ENCODE assay signal across 2 cellular contexts in the genomic region with DNA sequence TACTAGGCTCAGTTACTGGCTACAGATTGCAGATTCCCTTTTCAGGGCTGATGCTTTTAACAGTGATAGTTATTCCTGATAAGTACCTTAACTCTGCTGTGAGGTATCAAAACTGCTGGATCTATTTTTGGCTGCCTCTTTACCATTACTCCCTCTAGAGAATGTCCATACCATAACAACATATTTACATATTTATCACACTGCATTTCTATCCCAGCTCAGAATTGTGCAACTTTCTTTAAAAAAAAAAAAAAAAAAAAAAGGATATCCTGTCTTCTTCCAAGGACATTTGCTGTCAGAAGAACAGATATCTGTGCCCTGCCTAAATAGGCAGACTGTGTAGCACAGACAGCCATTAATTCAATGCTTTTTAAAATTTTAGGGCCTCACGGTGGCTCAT.
A peak's percentile ranks its signal among the peaks of the same experiment; 100 is the strongest.
TF ChIP-seq lines count a peak whose summit lies in the region.

No MANE protein-coding gene starts in this region.

TF ChIP-seq in HEK293, 187 proteins besides CTCF, POLR2A, EP300 and RAD21:
- TF ChIP-seq, protein P1, sequence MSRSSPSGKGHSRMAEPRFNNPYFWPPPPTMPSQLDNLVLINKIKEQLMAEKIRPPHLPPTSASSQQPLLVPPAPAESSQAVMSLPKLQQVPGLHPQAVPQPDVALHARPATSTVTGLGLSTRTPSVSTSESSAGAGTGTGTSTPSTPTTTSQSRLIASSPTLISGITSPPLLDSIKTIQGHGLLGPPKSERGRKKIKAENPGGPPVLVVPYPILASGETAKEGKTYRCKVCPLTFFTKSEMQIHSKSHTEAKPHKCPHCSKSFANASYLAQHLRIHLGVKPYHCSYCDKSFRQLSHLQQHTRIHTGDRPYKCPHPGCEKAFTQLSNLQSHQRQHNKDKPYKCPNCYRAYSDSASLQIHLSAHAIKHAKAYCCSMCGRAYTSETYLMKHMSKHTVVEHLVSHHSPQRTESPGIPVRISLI (tag by site-specific recombination; IDR thresholded peaks at IDR 0.05) = peak; percentile 18; the same call in 1 of the 2 replicates
- TF ChIP-seq ZBTB20 (tag by site-specific recombination; IDR thresholded peaks at IDR 0.05) = no peak
TF ChIP-seq in HEK293: peak in this region for 1.

TF ChIP-seq in K562, 482 proteins besides CTCF, POLR2A, EP300 and RAD21 (continued from another document):
- TF ChIP-seq CEBPG (CRISPR knock-in tag; IDR thresholded peaks at IDR 0.05) = no peak
- TF ChIP-seq CEBPG (tag; conservative IDR thresholded peaks at IDR 0.05 in 1 of 2, IDR thresholded peaks at IDR 0.05 in 1 of 2) = peak; percentile 41 to 84; a peak in 2 of 4 replicates
- TF ChIP-seq SPI1 (IDR thresholded peaks at IDR 0.05; ENCODE audit: borderline replicate concordance, low read depth, low read length) = no peak
- TF ChIP-seq CEBPB (tag; IDR thresholded peaks at IDR 0.05) = peak; percentile 85
TF ChIP-seq in K562: peak in this region for 3.
